In the genomic region with DNA sequence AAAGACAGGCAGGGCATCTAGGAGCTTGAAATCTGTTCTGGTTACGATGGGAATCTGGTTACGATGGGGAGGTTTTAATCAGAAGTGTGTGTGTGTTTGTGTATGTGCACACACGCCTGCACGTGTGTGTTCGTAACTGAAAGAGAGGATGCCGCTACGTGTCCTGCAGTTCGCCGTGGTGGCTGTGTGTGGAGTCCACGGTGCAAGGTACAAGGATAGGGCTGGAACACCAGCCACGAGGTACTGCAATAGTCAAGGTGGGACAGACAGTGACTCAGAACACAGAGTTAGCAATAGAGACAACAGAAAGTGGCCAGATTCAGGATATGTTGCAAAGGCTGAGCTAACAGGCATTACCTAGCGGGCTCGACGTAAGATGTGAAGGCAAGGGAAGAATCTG, we compare ENCODE assay signal across 34 cellular contexts.
"Had no signal": no experiment of that assay in that cellular context is flagged by ENCODE, and none has a peak within 500 bp of the region (broad histone marks: within the 10 kb centered on the region; RNA-seq: fewer than 3 reads in every experiment).

No MANE protein-coding gene starts in this region.

- H3K4me3 Mint-ChIP-seq: activated B cell treated with CpG ODN at 0.5 μM for 24 hours; activated CD4-positive, alpha-beta memory T cell treated with anti-CD3 and anti-CD28 coated beads for 36 hours; activated CD4-positive, alpha-beta T cell treated with anti-CD3 and anti-CD28 coated beads, Interleukin-2, amount 10 ng/mL, durations not matched to agents 24 days and 14 days; activated CD8-positive, alpha-beta T cell treated with anti-CD3 and anti-CD28 coated beads for 36 hours; activated naive CD4-positive, alpha-beta T cell treated with anti-CD3 and anti-CD28 coated beads for 36 hours; activated naive CD8-positive, alpha-beta T cell treated with anti-CD3 and anti-CD28 coated beads, Interleukin-2, amount 10 ng/mL, durations not matched to agents 7 days and 5 days; activated T-cell treated with anti-CD3 and anti-CD28 coated beads, Interleukin-2, amount 50 U/mL, for 4 hours; activated T-cell treated with anti-CD3 and anti-CD28 coated beads, Interleukin-2, amount 50 U/mL, for 72 hours; activated T-helper 1 cell treated with anti-CD3 and anti-CD28 coated beads, Interleukin-12 subunit alpha, Interleukin-12 subunit beta, Interleukin-2, Interleukin-4 antibody, amounts not matched to agents 30 ng/mL and 10 ng/mL and 1 ng/mL, durations not matched to agents 14 hours and 24 hours and 36 hours; activated T-helper 17 cell treated with anti-CD3 and anti-CD28 coated beads, Interleukin-2, amount 50 U/mL, for 72 hours; brain; T-helper 1 cell treated with Interleukin-12 subunit alpha and Interleukin-12 subunit beta and Interleukin-4 antibody, amounts not matched to agents 30 μg/mL and 1 μg/mL, for 36 hours; T-helper 2 cell treated with Interferon-gamma antibody and Interleukin-4, amounts not matched to agents 5 μg/mL and 100 μg/mL, for 36 hours had no signal

- H3K4me1 ChIP-seq: adrenal gland, ascending aorta had no signal

- H3K27me3 ChIP-seq: adrenal gland, ascending aorta had no signal

- H3K27ac ChIP-seq: adrenal gland, ascending aorta, VCaP had no signal

- H3K4me3 ChIP-seq: adrenal gland, ascending aorta had no signal

- H3K9me3 Mint-ChIP-seq: activated B cell treated with CpG ODN at 0.5 μM for 24 hours; activated CD4-positive, alpha-beta memory T cell treated with anti-CD3 and anti-CD28 coated beads for 36 hours; activated CD4-positive, alpha-beta T cell treated with anti-CD3 and anti-CD28 coated beads, Interleukin-2, amount 10 ng/mL, durations not matched to agents 24 days and 14 days; activated CD8-positive, alpha-beta T cell treated with anti-CD3 and anti-CD28 coated beads for 36 hours; activated naive CD4-positive, alpha-beta T cell treated with anti-CD3 and anti-CD28 coated beads for 36 hours; activated naive CD4-positive, alpha-beta T cell treated with anti-CD3 and anti-CD28 coated beads, Interleukin-2, amount 50 U/mL, for 72 hours; activated naive CD8-positive, alpha-beta T cell treated with anti-CD3 and anti-CD28 coated beads, Interleukin-2, amount 10 ng/mL, durations not matched to agents 7 days and 5 days; activated T-cell treated with anti-CD3 and anti-CD28 coated beads, Interleukin-2, amount 50 U/mL, for 4 hours; activated T-cell treated with anti-CD3 and anti-CD28 coated beads, Interleukin-2, amount 50 U/mL, for 72 hours; activated T-helper 1 cell treated with anti-CD3 and anti-CD28 coated beads, Interleukin-12 subunit alpha, Interleukin-12 subunit beta, Interleukin-2, Interleukin-4 antibody, amounts not matched to agents 30 ng/mL and 10 ng/mL and 1 ng/mL, durations not matched to agents 14 hours and 24 hours and 36 hours; activated T-helper 17 cell treated with anti-CD3 and anti-CD28 coated beads, Interleukin-2, amount 50 U/mL, for 72 hours; brain; T-helper 1 cell treated with Interleukin-12 subunit alpha and Interleukin-12 subunit beta and Interleukin-4 antibody, amounts not matched to agents 30 μg/mL and 1 μg/mL, for 36 hours; T-helper 2 cell treated with Interferon-gamma antibody and Interleukin-4, amounts not matched to agents 5 μg/mL and 100 μg/mL, for 36 hours had no signal

- FAIRE-seq: TTC549 had no signal

- DNase-seq: activated B cell treated with CpG ODN at 0.5 μM for 24 hours; activated CD4-positive, alpha-beta memory T cell treated with anti-CD3 and anti-CD28 coated beads for 36 hours; activated CD4-positive, alpha-beta T cell treated with anti-CD3 and anti-CD28 coated beads for 4 hours; activated CD4-positive, alpha-beta T cell treated with anti-CD3 and anti-CD28 coated beads, Interleukin-2, amount 10 ng/mL, durations not matched to agents 24 days and 14 days; activated CD4-positive, alpha-beta T cell treated with anti-CD3 and anti-CD28 coated beads, Interleukin-2, amount 50 U/mL, for 1 hour; activated CD4-positive, alpha-beta T cell treated with anti-CD3 and anti-CD28 coated beads, Interleukin-2, amount 50 U/mL, for 4 hours; activated CD4-positive, CD25-positive, alpha-beta regulatory T cell treated with anti-CD3 and anti-CD28 coated beads, Interleukin-2, amount 50 U/mL, for 72 hours; activated CD8-positive, alpha-beta memory T cell treated with anti-CD3 and anti-CD28 coated beads, Interleukin-2, amount 50 U/mL, for 4 hours; activated CD8-positive, alpha-beta T cell treated with anti-CD3 and anti-CD28 coated beads for 36 hours; activated effector memory CD4-positive, alpha-beta T cell treated with anti-CD3 and anti-CD28 coated beads, Interleukin-2, amount 50 U/mL, for 16 hours; activated gamma-delta T cell treated with Interleukin-2 at 50 U/mL for 16 hours; activated naive CD4-positive, alpha-beta T cell; activated naive CD4-positive, alpha-beta T cell treated with anti-CD3 and anti-CD28 coated beads for 36 hours; activated naive CD8-positive, alpha-beta T cell treated with anti-CD3 and anti-CD28 coated beads, Interleukin-2, amount 10 ng/mL, durations not matched to agents 7 days and 5 days; activated T-cell treated with anti-CD3 and anti-CD28 coated beads for 4 hours; activated T-cell treated with anti-CD3 and anti-CD28 coated beads, Interleukin-2, amount 50 U/mL, for 1 hour; activated T-cell treated with anti-CD3 and anti-CD28 coated beads, Interleukin-2, amount 50 U/mL, for 4 hours; activated T-cell treated with anti-CD3 and anti-CD28 coated beads, Interleukin-2, amount 50 U/mL, for 72 hours; adrenal gland; amniotic stem cell; central memory CD4-positive, alpha-beta T cell; SW 1271; T-helper 1 cell; T-helper 2 cell; T-helper 9 cell had no signal

- H3K36me3 ChIP-seq: adrenal gland had no signal

- H3K9me3 ChIP-seq: adrenal gland, ascending aorta had no signal

- H3K4me1 Mint-ChIP-seq: activated naive CD8-positive, alpha-beta T cell treated with anti-CD3 and anti-CD28 coated beads, Interleukin-2, amount 10 ng/mL, durations not matched to agents 7 days and 5 days; brain had no signal

- H3K27ac Mint-ChIP-seq: activated B cell treated with CpG ODN at 0.5 μM for 24 hours; activated CD4-positive, alpha-beta memory T cell treated with anti-CD3 and anti-CD28 coated beads for 36 hours; activated CD4-positive, alpha-beta T cell treated with anti-CD3 and anti-CD28 coated beads, Interleukin-2, amount 10 ng/mL, durations not matched to agents 24 days and 14 days; activated CD8-positive, alpha-beta T cell treated with anti-CD3 and anti-CD28 coated beads for 36 hours; activated naive CD4-positive, alpha-beta T cell treated with anti-CD3 and anti-CD28 coated beads for 36 hours; activated naive CD4-positive, alpha-beta T cell treated with anti-CD3 and anti-CD28 coated beads, Interleukin-2, amount 50 U/mL, for 72 hours; activated naive CD8-positive, alpha-beta T cell treated with anti-CD3 and anti-CD28 coated beads, Interleukin-2, amount 10 ng/mL, durations not matched to agents 7 days and 5 days; activated T-cell treated with anti-CD3 and anti-CD28 coated beads, Interleukin-2, amount 50 U/mL, for 72 hours; activated T-helper 1 cell treated with anti-CD3 and anti-CD28 coated beads, Interleukin-12 subunit alpha, Interleukin-12 subunit beta, Interleukin-2, Interleukin-4 antibody, amounts not matched to agents 30 ng/mL and 10 ng/mL and 1 ng/mL, durations not matched to agents 14 hours and 24 hours and 36 hours; T-helper 1 cell treated with Interleukin-12 subunit alpha and Interleukin-12 subunit beta and Interleukin-4 antibody, amounts not matched to agents 30 μg/mL and 1 μg/mL, for 36 hours; T-helper 2 cell treated with Interferon-gamma antibody and Interleukin-4, amounts not matched to agents 5 μg/mL and 100 μg/mL, for 36 hours had no signal

- H3K27me3 Mint-ChIP-seq: activated B cell treated with CpG ODN at 0.5 μM for 24 hours; activated CD4-positive, alpha-beta memory T cell treated with anti-CD3 and anti-CD28 coated beads for 36 hours; activated CD4-positive, alpha-beta T cell treated with anti-CD3 and anti-CD28 coated beads, Interleukin-2, amount 10 ng/mL, durations not matched to agents 24 days and 14 days; activated CD8-positive, alpha-beta T cell treated with anti-CD3 and anti-CD28 coated beads for 36 hours; activated naive CD8-positive, alpha-beta T cell treated with anti-CD3 and anti-CD28 coated beads, Interleukin-2, amount 10 ng/mL, durations not matched to agents 7 days and 5 days; activated T-helper 17 cell treated with anti-CD3 and anti-CD28 coated beads, Interleukin-2, amount 50 U/mL, for 72 hours had no signal

- ATAC-seq: activated CD8-positive, alpha-beta T cell treated with anti-CD3 and anti-CD28 coated beads for 36 hours; activated naive CD4-positive, alpha-beta T cell treated with anti-CD3 and anti-CD28 coated beads, Interleukin-2, amount 50 U/mL, for 72 hours; activated T-cell treated with anti-CD3 and anti-CD28 coated beads, Interleukin-2, amount 50 U/mL, for 4 hours; activated T-cell treated with anti-CD3 and anti-CD28 coated beads, Interleukin-2, amount 50 U/mL, for 72 hours; activated T-helper 17 cell treated with anti-CD3 and anti-CD28 coated beads, Interleukin-2, amount 50 U/mL, for 72 hours had no signal
